In genomic region chr6:12890171-12890790, GRCh38 we compare ENCODE assay signal across 2 cellular contexts.
TF ChIP-seq lines count a peak whose summit lies in the region.

No MANE protein-coding gene starts in this region.

TF ChIP-seq in SK-N-SH, 30 proteins besides CTCF, POLR2A, EP300 and RAD21 (continued from another document):
- TF ChIP-seq REST (IDR thresholded peaks at IDR 0.05; ENCODE audit: low read depth, low read length) (no peak), CHD2 (IDR thresholded peaks at IDR 0.05; ENCODE audit: low read length, partially characterized antibody) (no peak)

TF ChIP-seq in SK-N-SH treated with all-trans-retinoic acid at 6 μM for 48 hours, 23 proteins besides CTCF, POLR2A, EP300 and RAD21 (continued from another document):
- TF ChIP-seq TSHZ2 (CRISPR knock-in tag; IDR thresholded peaks at IDR 0.05) (no peak), ZNF70 (CRISPR knock-in tag; IDR thresholded peaks at IDR 0.05) (no peak), POU6F1 (CRISPR knock-in tag; IDR thresholded peaks at IDR 0.05; ENCODE audit: borderline replicate concordance, low read depth) (no peak), ESRRG (CRISPR knock-in tag; IDR thresholded peaks at IDR 0.05) (no peak), PPARA (CRISPR knock-in tag; IDR thresholded peaks at IDR 0.05; ENCODE audit: borderline replicate concordance) (no peak), ZNF8 (CRISPR knock-in tag; IDR thresholded peaks at IDR 0.05) (no peak), ISL1 (CRISPR knock-in tag; IDR thresholded peaks at IDR 0.05) (no peak), OSR1 (CRISPR knock-in tag; IDR thresholded peaks at IDR 0.05) (no peak), CSDC2 (CRISPR knock-in tag; IDR thresholded peaks at IDR 0.05) (no peak)
